ENCODE assay signal across 19 cellular contexts in genomic region chr2:9979977-9980376, GRCh38. TPM values are rescaled to one million over a fixed set of nuclear protein-coding genes. Genes with fewer than 3 reads are reported as not detected.
DNase-seq lines count a peak whose midpoint lies in the region; ATAC-seq and TF ChIP-seq lines count a peak whose summit lies in the region.
"Had no signal": no experiment of that assay in that cellular context is flagged by ENCODE, and none has a peak within 500 bp of the region (broad histone marks: within the 10 kb centered on the region; RNA-seq: fewer than 3 reads in every experiment).

No MANE protein-coding gene starts in this region.

- no peaks in the 10 kb centered on the region for H3K36me3 ChIP-seq in gastrocnemius medialis
- H3K36me3 ChIP-seq: neural progenitor cell, Peyer's patch, upper lobe of left lung had no signal

- peak; percentile 43 to 47 for ATAC-seq in activated T-cell treated with anti-CD3 and anti-CD28 coated beads, Interleukin-2, amount 50 U/mL, for 4 hours
- peak; percentile 40 for ATAC-seq in effector memory CD8-positive, alpha-beta T cell (replicated peaks)
- peak; percentile 62 for ATAC-seq in stimulated activated naive CD8-positive, alpha-beta T cell treated with anti-CD3 and anti-CD28 coated beads, Interleukin-15, amount 100 ng/mL, for 72 hours
- ATAC-seq in HG03439 (IDR thresholded peaks at IDR 0.05; ENCODE audit: unreplicated experiment) (no peak), gastrocnemius medialis (no peak)
- ATAC-seq: HCT116, mucosa of descending colon, sciatic nerve had no signal

- intact Hi-C loops in gastrocnemius medialis (cut with DNase I; ENCODE audit: low total_unique reads) = no loop called here

- H3K36me3 Mint-ChIP-seq in activated T-cell treated with anti-CD3 and anti-CD28 coated beads, Interleukin-2, amount 50 U/mL, for 4 hours (ENCODE audit: insufficient read depth) = no peaks in the 10 kb centered on the region
- no peaks in the 10 kb centered on the region for H3K36me3 Mint-ChIP-seq in effector memory CD8-positive, alpha-beta T cell (ENCODE audit: insufficient read depth)
- H3K36me3 Mint-ChIP-seq: CD4-positive, alpha-beta memory T cell had no signal

- no peak overlapping the region for H3K4me3 ChIP-seq in gastrocnemius medialis
- H3K4me3 ChIP-seq: mucosa of descending colon, neural progenitor cell, Peyer's patch, upper lobe of left lung had no signal

- no peak for TF ChIP-seq POLR2A in gastrocnemius medialis (IDR thresholded peaks at IDR 0.05)

- peaks cover 16 to 19% of the 10 kb centered on the region in 2 donors for H3K4me1 ChIP-seq in gastrocnemius medialis
- H3K4me1 ChIP-seq: neural progenitor cell had no signal

- H3K27ac ChIP-seq in gastrocnemius medialis = no peak overlapping the region
- H3K27ac ChIP-seq: 22Rv1, neural progenitor cell, Peyer's patch, upper lobe of left lung had no signal

- peak overlapping the region; percentile 53 for H3K4me3 Mint-ChIP-seq in activated T-cell treated with anti-CD3 and anti-CD28 coated beads, Interleukin-2, amount 50 U/mL, for 4 hours
- no peak overlapping the region for H3K4me3 Mint-ChIP-seq in effector memory CD8-positive, alpha-beta T cell
- peak overlapping the region; percentile 36 to 61 for H3K4me3 Mint-ChIP-seq in stimulated activated naive CD8-positive, alpha-beta T cell treated with anti-CD3 and anti-CD28 coated beads, Interleukin-15, amount 100 ng/mL, for 72 hours
- H3K4me3 Mint-ChIP-seq: neural progenitor cell had no signal

- no peaks in the 10 kb centered on the region for H3K27me3 ChIP-seq in gastrocnemius medialis
- H3K27me3 ChIP-seq: neural progenitor cell, Peyer's patch, upper lobe of left lung had no signal

- H3K9me3 Mint-ChIP-seq in activated T-cell treated with anti-CD3 and anti-CD28 coated beads, Interleukin-2, amount 50 U/mL, for 4 hours = no peaks in the 10 kb centered on the region
- H3K9me3 Mint-ChIP-seq in effector memory CD8-positive, alpha-beta T cell = no peaks in the 10 kb centered on the region
- H3K9me3 Mint-ChIP-seq in stimulated activated naive CD8-positive, alpha-beta T cell treated with anti-CD3 and anti-CD28 coated beads, Interleukin-15, amount 100 ng/mL, for 72 hours = peaks cover 7 to 8% of the 10 kb centered on the region in 2 donors
- H3K9me3 Mint-ChIP-seq: CD4-positive, alpha-beta memory T cell; neural progenitor cell had no signal

- peaks cover 32% of the 10 kb centered on the region for H3K4me1 Mint-ChIP-seq in activated T-cell treated with anti-CD3 and anti-CD28 coated beads, Interleukin-2, amount 50 U/mL, for 4 hours (ENCODE audit: low read depth)
- H3K4me1 Mint-ChIP-seq in effector memory CD8-positive, alpha-beta T cell (ENCODE audit: low read depth in 2 of 2) = peaks cover 7 to 9% of the 10 kb centered on the region in 2 donors
- H3K4me1 Mint-ChIP-seq in stimulated activated naive CD8-positive, alpha-beta T cell treated with anti-CD3 and anti-CD28 coated beads, Interleukin-15, amount 100 ng/mL, for 72 hours = peaks cover 58% of the 10 kb centered on the region

- H3K27me3 Mint-ChIP-seq in activated T-cell treated with anti-CD3 and anti-CD28 coated beads, Interleukin-2, amount 50 U/mL, for 4 hours (ENCODE audit: low read depth) = peaks cover 14% of the 10 kb centered on the region
- H3K27me3 Mint-ChIP-seq in effector memory CD8-positive, alpha-beta T cell = peaks cover 28 to 49% of the 10 kb centered on the region in 2 donors
- H3K27me3 Mint-ChIP-seq in stimulated activated naive CD8-positive, alpha-beta T cell treated with anti-CD3 and anti-CD28 coated beads, Interleukin-15, amount 100 ng/mL, for 72 hours = peaks cover 36% of the 10 kb centered on the region

- TF ChIP-seq CTCF in gastrocnemius medialis (IDR thresholded peaks at IDR 0.05 in 4 of 5, conservative IDR thresholded peaks at IDR 0.05 in 1 of 5) = no peak

- in situ Hi-C loops in gastrocnemius medialis (cut with MboI; ENCODE audit: low sequenced_read_pairs in 4 of 4) = loop anchor here in 2 of 4 donors (5.0 kb wide), 1 partner anchor 67 kb away; no protein-coding TSS in a partner anchor

- H3K27ac Mint-ChIP-seq in effector memory CD8-positive, alpha-beta T cell = no peak overlapping the region
- H3K27ac Mint-ChIP-seq in stimulated activated naive CD8-positive, alpha-beta T cell treated with anti-CD3 and anti-CD28 coated beads, Interleukin-15, amount 100 ng/mL, for 72 hours = no peak overlapping the region
- H3K27ac Mint-ChIP-seq: neural progenitor cell had no signal

- DNase-seq in DMS79 treated with DMSO at 0.1 percent for 48 hours (lab: John Stamatoyannopoulos, UW) = peak; percentile 10
- no peak for DNase-seq in DMS79 (lab: John Stamatoyannopoulos, UW)
- DNase-seq in activated T-cell treated with anti-CD3 and anti-CD28 coated beads, Interleukin-2, amount 50 U/mL, for 4 hours = no peak
- DNase-seq in activated T-cell treated with anti-CD3 and anti-CD28 coated beads for 4 hours = no peak
- no peak for DNase-seq in effector memory CD8-positive, alpha-beta T cell
- DNase-seq in stimulated activated naive CD8-positive, alpha-beta T cell treated with anti-CD3 and anti-CD28 coated beads, Interleukin-15, amount 100 ng/mL, for 72 hours = peak in 1 of 2 donors; percentile 24
- no peak for DNase-seq in gastrocnemius medialis
- DNase-seq: CD4-positive, alpha-beta memory T cell; NCI-H2171; NCI-H526; Peyer's patch; SIG-M5; upper lobe of left lung had no signal

- H3K9me3 ChIP-seq in gastrocnemius medialis = no peaks in the 10 kb centered on the region
- H3K9me3 ChIP-seq: mucosa of descending colon, Peyer's patch, upper lobe of left lung had no signal

RNA-seq across cellular contexts. Expression of gene GRHL1, which starts 28.5 kb away (rescaled TPM):
- 1 to 10 TPM; 1.1 to 1.3 (median 1.1) TPM for total RNA-seq in activated T-cell treated with anti-CD3 and anti-CD28 coated beads, Interleukin-2, amount 50 U/mL, for 4 hours
- 1 to 10 TPM in 1 of 4 donors, under 1 TPM in 3; 0.29 to 1.0 (median 0.75) TPM for total RNA-seq in gastrocnemius medialis

Comparison
In these comparisons a context has a peak if more than half of its experiments do, and no peak if none do; other contexts are left out.
1. ATAC-seq: peak in activated T-cell treated with anti-CD3 and anti-CD28 coated beads, Interleukin-2, amount 50 U/mL, for 4 hours (2 of 2), effector memory CD8-positive, alpha-beta T cell (single experiment) and stimulated activated naive CD8-positive, alpha-beta T cell treated with anti-CD3 and anti-CD28 coated beads, Interleukin-15, amount 100 ng/mL, for 72 hours (single experiment); none in HG03439 (single experiment) and gastrocnemius medialis (0 of 2).
2. H3K4me3 Mint-ChIP-seq: peak in activated T-cell treated with anti-CD3 and anti-CD28 coated beads, Interleukin-2, amount 50 U/mL, for 4 hours (single experiment) and stimulated activated naive CD8-positive, alpha-beta T cell treated with anti-CD3 and anti-CD28 coated beads, Interleukin-15, amount 100 ng/mL, for 72 hours (2 of 2); none in effector memory CD8-positive, alpha-beta T cell (0 of 2).